ENCODE assay signal across 28 cellular contexts in the genomic region with DNA sequence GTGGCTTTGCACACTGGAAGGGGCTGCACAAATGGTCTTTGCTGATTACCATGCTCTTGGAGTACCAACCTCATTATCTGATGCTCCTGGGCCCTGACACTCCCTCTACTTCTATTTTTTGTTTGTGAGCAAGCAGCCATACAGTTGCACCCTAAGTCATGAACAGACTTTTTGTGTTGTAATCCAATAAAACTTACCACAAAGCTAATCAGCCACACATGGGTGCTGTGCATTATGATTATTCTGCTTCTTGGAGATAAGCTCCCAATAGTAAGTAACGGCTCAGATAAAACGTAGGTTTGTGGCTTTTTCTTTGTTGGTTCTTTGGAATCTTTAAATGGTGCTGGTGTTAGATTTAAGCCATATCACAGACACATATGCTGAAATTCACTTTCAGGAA.
"Had no signal": no experiment of that assay in that cellular context is flagged by ENCODE, and none has a peak within 500 bp of the region (broad histone marks: within the 10 kb centered on the region; RNA-seq: fewer than 3 reads in every experiment).

No MANE protein-coding gene starts in this region.

- H3K9me3 ChIP-seq: adrenal gland, body of pancreas, esophagus squamous epithelium, lower lobe of right lung, right lobe of liver had no signal

- H3K4me3 ChIP-seq: adrenal gland, body of pancreas, esophagus squamous epithelium, left lung, lower lobe of right lung, right lobe of liver, skin epidermis, thoracic aorta had no signal

- H3K4me1 Mint-ChIP-seq: natural killer cell; stimulated activated effector memory CD8-positive, alpha-beta T cell treated with anti-CD3 and anti-CD28 coated beads, Interleukin-12 subunit alpha, Interleukin-12 subunit beta, amount 100 ng/mL, for 72 hours had no signal

- H3K4me3 Mint-ChIP-seq: activated naive CD4-positive, alpha-beta T cell treated with anti-CD3 and anti-CD28 coated beads for 36 hours; activated naive CD8-positive, alpha-beta T cell treated with anti-CD3 and anti-CD28 coated beads for 36 hours; natural killer cell; stimulated activated effector memory CD8-positive, alpha-beta T cell treated with anti-CD3 and anti-CD28 coated beads, Interleukin-12 subunit alpha, Interleukin-12 subunit beta, amount 100 ng/mL, for 72 hours; stimulated activated naive CD8-positive, alpha-beta T cell treated with anti-CD3 and anti-CD28 coated beads, Interleukin-15, Interleukin-2, amounts not matched to agents 100 ng/mL and 50 ng/mL, for 24 hours; T-helper 17 cell had no signal

- H3K9me3 Mint-ChIP-seq: natural killer cell; stimulated activated effector memory CD8-positive, alpha-beta T cell treated with anti-CD3 and anti-CD28 coated beads, Interleukin-12 subunit alpha, Interleukin-12 subunit beta, amount 100 ng/mL, for 72 hours; stimulated activated naive CD8-positive, alpha-beta T cell treated with anti-CD3 and anti-CD28 coated beads, Interleukin-15, Interleukin-2, amounts not matched to agents 100 ng/mL and 50 ng/mL, for 24 hours had no signal

- H3K27me3 ChIP-seq: adrenal gland, body of pancreas, right lobe of liver had no signal

- H3K36me3 Mint-ChIP-seq: activated naive CD8-positive, alpha-beta T cell treated with anti-CD3 and anti-CD28 coated beads for 36 hours; natural killer cell; stimulated activated effector memory CD8-positive, alpha-beta T cell treated with anti-CD3 and anti-CD28 coated beads, Interleukin-12 subunit alpha, Interleukin-12 subunit beta, amount 100 ng/mL, for 72 hours had no signal

- H3K36me3 ChIP-seq: adrenal gland, esophagus squamous epithelium, left lung, lower lobe of right lung, right lobe of liver, thoracic aorta had no signal

- H3K4me1 ChIP-seq: adrenal gland, body of pancreas, esophagus squamous epithelium, left lung, lower lobe of right lung, right lobe of liver had no signal

- DNase-seq: activated CD4-positive, alpha-beta T cell treated with anti-CD3 and anti-CD28 coated beads for 4 hours; activated CD4-positive, alpha-beta T cell treated with anti-CD3 and anti-CD28 coated beads, Interleukin-2, amount 50 U/mL, for 4 hours; activated effector memory CD4-positive, alpha-beta T cell treated with Interleukin-2 at 50 U/mL for 16 hours; activated naive CD4-positive, alpha-beta T cell treated with anti-CD3 and anti-CD28 coated beads for 36 hours; activated naive CD8-positive, alpha-beta T cell treated with anti-CD3 and anti-CD28 coated beads for 36 hours; activated T-cell treated with anti-CD3 and anti-CD28 coated beads for 4 hours; adrenal gland; aorta; body of pancreas; dermis blood vessel endothelial cell; effector CD4-positive, alpha-beta T cell; esophagus squamous epithelium; foreskin melanocyte; left lung; lower lobe of right lung; mesenchymal stem cell; natural killer cell; right lobe of liver; stimulated activated CD4-positive, alpha-beta T cell treated with anti-CD3 and anti-CD28 coated beads, Interleukin-12 subunit alpha, Interleukin-12 subunit beta, amount 100 ng/mL, for 4 hours; stimulated activated CD4-positive, alpha-beta T cell treated with anti-CD3 and anti-CD28 coated beads, Interleukin-4, amount 100 ng/mL, for 24 hours; T-helper 17 cell; T1000; trophoblast cell had no signal

- H3K27ac ChIP-seq: adrenal gland, body of pancreas, esophagus squamous epithelium, left lung, lower lobe of right lung, right lobe of liver, skin epidermis, thoracic aorta had no signal

- H3K27ac Mint-ChIP-seq: activated naive CD4-positive, alpha-beta T cell treated with anti-CD3 and anti-CD28 coated beads for 36 hours; activated naive CD8-positive, alpha-beta T cell treated with anti-CD3 and anti-CD28 coated beads for 36 hours; natural killer cell; progenitor cell of endocrine pancreas; stimulated activated effector memory CD8-positive, alpha-beta T cell treated with anti-CD3 and anti-CD28 coated beads, Interleukin-12 subunit alpha, Interleukin-12 subunit beta, amount 100 ng/mL, for 72 hours; stimulated activated naive CD8-positive, alpha-beta T cell treated with anti-CD3 and anti-CD28 coated beads, Interleukin-15, Interleukin-2, amounts not matched to agents 100 ng/mL and 50 ng/mL, for 24 hours; T-helper 17 cell had no signal
